ENCODE assay signal across 1 cellular context in genomic region chr11:116958246-116958645, GRCh38.
TF ChIP-seq lines count a peak whose summit lies in the region.

No MANE protein-coding gene starts in this region.

TF ChIP-seq in HEK293, 187 proteins besides CTCF, POLR2A, EP300 and RAD21 (continued from another document):
- TF ChIP-seq ZBTB17 (tag by site-specific recombination; IDR thresholded peaks at IDR 0.05) (0 out of 2 replicates have a peak, but pooled peaks have one; percentile 17), ZNF248 (tag by site-specific recombination; IDR thresholded peaks at IDR 0.05) (no peak), FEZF1 (tag by site-specific recombination; IDR thresholded peaks at IDR 0.05) (no peak)
